28 cellular contexts compared by ENCODE assay signal in genomic region chr3:38186781-38187180, GRCh38.
"Had no signal": no experiment of that assay in that cellular context is flagged by ENCODE, and none has a peak within 500 bp of the region (broad histone marks: within the 10 kb centered on the region; RNA-seq: fewer than 3 reads in every experiment).

No MANE protein-coding gene starts in this region.

- H2AFZ ChIP-seq: hepatocyte had no signal

- H3K9me3 ChIP-seq: colonic mucosa, esophagus muscularis mucosa, gastrocnemius medialis, gastroesophageal sphincter had no signal

- H3K4me1 ChIP-seq: colonic mucosa had no signal

- H3K27me3 ChIP-seq: colonic mucosa, dorsolateral prefrontal cortex, esophagus muscularis mucosa, esophagus squamous epithelium, foreskin keratinocyte, gastrocnemius medialis, gastroesophageal sphincter, heart left ventricle, heart right ventricle, hepatocyte had no signal

- H3K36me3 ChIP-seq: colonic mucosa had no signal

- FAIRE-seq: endometrium, endothelial cell of umbilical vein, frontal cortex had no signal

- H3K4me2 ChIP-seq: hepatocyte had no signal

- H3K27ac ChIP-seq: colonic mucosa, coronary artery, dorsolateral prefrontal cortex, esophagus muscularis mucosa, esophagus squamous epithelium, foreskin keratinocyte, gastrocnemius medialis, gastroesophageal sphincter, heart left ventricle, heart right ventricle, hepatocyte had no signal

- H3K4me3 ChIP-seq: colonic mucosa, coronary artery, dorsolateral prefrontal cortex, esophagus muscularis mucosa, esophagus squamous epithelium, gastrocnemius medialis, gastroesophageal sphincter, heart left ventricle, heart right ventricle, hepatocyte had no signal

- DNase-seq: colonic mucosa; cortex of kidney; dermis blood vessel endothelial cell; dorsolateral prefrontal cortex; effector CD4-positive, alpha-beta T cell; effector CD8-positive, alpha-beta T cell; effector memory CD4-positive, alpha-beta T cell; effector memory CD8-positive, alpha-beta T cell; endodermal cell; erythroblast; esophagus squamous epithelium; foreskin fibroblast; foreskin keratinocyte; foreskin melanocyte; gastrocnemius medialis; glutamatergic neuron; head of caudate nucleus; heart left ventricle; heart right ventricle; hippocampal formation had no signal

- ATAC-seq: effector memory CD8-positive, alpha-beta T cell; esophagus mucosa; foreskin keratinocyte; gastrocnemius medialis; gastroesophageal sphincter; heart left ventricle; heart right ventricle had no signal
